Comparison of ENCODE assay signal across 35 cellular contexts in the genomic region with DNA sequence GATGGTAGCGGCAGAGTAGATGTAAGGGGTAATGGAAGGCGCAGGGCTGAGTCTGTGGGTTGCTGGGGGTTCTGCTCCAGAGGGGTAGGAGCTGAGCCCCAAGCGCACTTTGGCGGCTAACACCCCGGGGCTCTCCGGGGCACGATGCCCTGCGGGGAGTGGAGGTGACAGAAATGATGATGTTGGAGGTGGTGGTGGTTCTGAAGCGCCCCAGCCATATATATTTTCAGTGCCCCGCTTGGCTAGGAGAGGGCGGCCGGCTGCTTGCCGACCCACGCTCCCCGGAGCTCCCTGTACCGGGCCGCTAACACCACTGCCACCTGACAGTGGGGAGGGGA. TPM values are rescaled to one million over a fixed set of nuclear protein-coding genes. Genes with fewer than 3 reads are reported as not detected.
A peak's percentile ranks its signal among the peaks of the same experiment; 100 is the strongest.
DNase-seq lines count a peak whose midpoint lies in the region; TF ChIP-seq lines count a peak whose summit lies in the region.
"Had no signal": no experiment of that assay in that cellular context is flagged by ENCODE, and none has a peak within 500 bp of the region (broad histone marks: within the 10 kb centered on the region; RNA-seq: fewer than 3 reads in every experiment).

No MANE protein-coding gene starts in this region.

- WGBS in mesodermal cell (ENCODE audit: insufficient coverage in 2 of 2), 2 experiments: 3 to 4% methylated on average over 7 of the region's 17 CpGs

- no peaks in the 10 kb centered on the region for H3K9me3 Mint-ChIP-seq in Caco-2 (ENCODE audit: unreplicated experiment)
- H3K9me3 Mint-ChIP-seq: mesothelial cell of epicardium had no signal

- H3K4me1 Mint-ChIP-seq in Caco-2 (ENCODE audit: low read depth, unreplicated experiment): no peaks in the 10 kb centered on the region

- no peaks in the 10 kb centered on the region for H3K27me3 Mint-ChIP-seq in Caco-2 (ENCODE audit: insufficient read depth, unreplicated experiment)

- TF ChIP-seq CTCF in dorsolateral prefrontal cortex (IDR thresholded peaks at IDR 0.05 in 54 of 56, conservative IDR thresholded peaks at IDR 0.05 in 2 of 56; ENCODE audit: low read depth in 1 of 56, partially characterized antibody in 56 of 56) (no peak), Caco-2 (IDR thresholded peaks at IDR 0.05; ENCODE audit: insufficient read depth in 1 of 2, low read depth in 1 of 2, low read length in 1 of 2, severe bottlenecking in 1 of 2, unreplicated experiment in 1 of 2) (no peak)

- no peak overlapping the region for H3K4me3 Mint-ChIP-seq in Caco-2 (ENCODE audit: unreplicated experiment)
- H3K4me3 Mint-ChIP-seq: activated CD8-positive, alpha-beta T cell treated with anti-CD3 and anti-CD28 coated beads for 36 hours; activated naive CD8-positive, alpha-beta T cell treated with anti-CD3 and anti-CD28 coated beads, Interleukin-2, amount 10 ng/mL, durations not matched to agents 7 days and 5 days; mesothelial cell of epicardium; stimulated activated memory B cell treated with anti-CD40 and anti-IgM and Interleukin-4, amounts not matched to agents 10 μg/mL and 1 μg/mL and 100 μg/mL, for 72 hours had no signal

- H3K27ac ChIP-seq in angular gyrus (ENCODE audit: low read depth, low read length) (peak overlapping the region; percentile 37), dorsolateral prefrontal cortex (peak overlapping the region in 53 of 59 donors; percentile 37 to 99 (median 96)), mesodermal cell (ENCODE audit: low read depth, low read length, severe bottlenecking) (peak overlapping the region; percentile 62), temporal lobe (ENCODE audit: low read depth, low read length) (peak overlapping the region; percentile 50)
- H3K27ac ChIP-seq: BLaER1 treated with 17β-estradiol and CSF1 and Interleukin-3, amounts not matched to agents 10 nM and 100 nM; heart right ventricle; parathyroid adenoma; right lobe of liver; SJSA1; suprapubic skin; vagina had no signal

- no TSS peak for BruUV-seq in Caco-2 (replicated peaks; lab: Mats Ljungman, UMichigan)

- H3K9me3 ChIP-seq in mesodermal cell (ENCODE audit: control insufficient read depth, low read length) (no peaks in the 10 kb centered on the region), Caco-2 (no peaks in the 10 kb centered on the region)
- H3K9me3 ChIP-seq: heart right ventricle, right lobe of liver, SJSA1, suprapubic skin, vagina had no signal

- H3K4me1 ChIP-seq in mesodermal cell (ENCODE audit: control insufficient read depth, insufficient read depth, low read length, poor library complexity, severe bottlenecking) (peaks cover 13% of the 10 kb centered on the region), Caco-2 (no peaks in the 10 kb centered on the region)
- H3K4me1 ChIP-seq: BLaER1 treated with 17β-estradiol and CSF1 and Interleukin-3, amounts not matched to agents 10 nM and 100 nM; parathyroid adenoma had no signal

- H3K36me3 ChIP-seq in mesodermal cell (ENCODE audit: control insufficient read depth, insufficient read depth, low read length) (no peaks in the 10 kb centered on the region), Caco-2 (ENCODE audit: control insufficient read depth, insufficient read depth, low read length) (no peaks in the 10 kb centered on the region)
- H3K36me3 ChIP-seq: BLaER1 treated with 17β-estradiol and CSF1 and Interleukin-3, amounts not matched to agents 10 nM and 100 nM; heart right ventricle; right lobe of liver; SJSA1; suprapubic skin; vagina had no signal

- CTCF ChIA-PET in Caco-2 (lab: Charles Lee): no interaction called here

- no peak overlapping the region for H3K27ac Mint-ChIP-seq in Caco-2 (ENCODE audit: unreplicated experiment)
- H3K27ac Mint-ChIP-seq: activated CD8-positive, alpha-beta T cell treated with anti-CD3 and anti-CD28 coated beads for 36 hours; activated naive CD8-positive, alpha-beta T cell treated with anti-CD3 and anti-CD28 coated beads, Interleukin-2, amount 10 ng/mL, durations not matched to agents 7 days and 5 days; mesothelial cell of epicardium; stimulated activated memory B cell treated with anti-CD40 and anti-IgM and Interleukin-4, amounts not matched to agents 10 μg/mL and 1 μg/mL and 100 μg/mL, for 72 hours had no signal

- intact Hi-C loops in dorsolateral prefrontal cortex (cut with DNase I) (loop anchor here (10.0 kb wide), 2 partner anchors 118 to 678 kb away; no protein-coding TSS in a partner anchor), Caco-2 (cut with micrococcal nuclease; ENCODE audit: unreplicated experiment) (no loop called here)

- H3K4me3 ChIP-seq in dorsolateral prefrontal cortex: peak overlapping the region in 46 of 59 donors; percentile 6 to 86 (median 71)
- H3K4me3 ChIP-seq in mesodermal cell (ENCODE audit: extremely low read depth, insufficient read depth, low read length, poor library complexity, severe bottlenecking): no peak overlapping the region
- no peak overlapping the region for H3K4me3 ChIP-seq in Caco-2 (ENCODE audit: low read depth, low read length)
- H3K4me3 ChIP-seq: BLaER1 treated with 17β-estradiol and CSF1 and Interleukin-3, amounts not matched to agents 10 nM and 100 nM; heart right ventricle; right lobe of liver; SJSA1; suprapubic skin had no signal

- DNase-seq in dorsolateral prefrontal cortex: no peak
- DNase-seq in NCI-H510A (lab: John Stamatoyannopoulos, UW): no peak
- no peak for DNase-seq in islet precursor cell
- DNase-seq in Caco-2: no peak
- DNase-seq in nucleus accumbens (lab: John Stamatoyannopoulos, UW): no peak
- DNase-seq: activated CD4-positive, CD25-positive, alpha-beta regulatory T cell treated with anti-CD3 and anti-CD28 coated beads, Interleukin-2, amount 50 U/mL, for 72 hours; activated CD8-positive, alpha-beta T cell treated with anti-CD3 and anti-CD28 coated beads for 36 hours; activated effector memory CD4-positive, alpha-beta T cell treated with anti-CD3 and anti-CD28 coated beads, Interleukin-2, amount 50 U/mL, for 16 hours; activated naive CD8-positive, alpha-beta T cell treated with anti-CD3 and anti-CD28 coated beads, Interleukin-2, amount 10 ng/mL, durations not matched to agents 7 days and 5 days; activated T-cell treated with anti-CD3 and anti-CD28 coated beads for 4 hours; COR-L47; DMS79 treated with DMSO at 0.1 percent for 48 hours; effector memory CD4-positive, alpha-beta T cell; heart right ventricle; left ventricle myocardium superior; naive thymus-derived CD4-positive, alpha-beta T cell; NCI-H1436; NCI-H345; NCI-H774; right lobe of liver; RPMI8226; stimulated activated CD4-positive, alpha-beta T cell treated with anti-CD3 and anti-CD28 coated beads, Interleukin-12 subunit alpha, Interleukin-12 subunit beta, amount 100 ng/mL, for 4 hours; stimulated activated CD4-positive, alpha-beta T cell treated with anti-CD3 and anti-CD28 coated beads, Interleukin-4, amount 100 ng/mL, for 24 hours had no signal

- POLR2A ChIA-PET in Caco-2 (lab: Charles Lee): no interaction called here

- H3K27me3 ChIP-seq in dorsolateral prefrontal cortex: peaks cover 0 to 98% (median 49%) of the 10 kb centered on the region in 45 donors
- no peaks in the 10 kb centered on the region for H3K27me3 ChIP-seq in Caco-2 (replicated peaks; ENCODE audit: control insufficient read depth, insufficient read depth, low read length)
- H3K27me3 ChIP-seq: right lobe of liver, SJSA1 had no signal

- no peaks in the 10 kb centered on the region for H3K36me3 Mint-ChIP-seq in Caco-2 (ENCODE audit: insufficient read depth, unreplicated experiment)
- H3K36me3 Mint-ChIP-seq: mesothelial cell of epicardium; naive thymus-derived CD4-positive, alpha-beta T cell; stimulated activated memory B cell treated with anti-CD40 and anti-IgM and Interleukin-4, amounts not matched to agents 10 μg/mL and 1 μg/mL and 100 μg/mL, for 72 hours had no signal

RNA-seq across cellular contexts. Expression of gene ZIC4, which starts 9.7 kb away (rescaled TPM):
- 10 to 100 TPM in 8 of 120 experiments, 1 to 10 TPM in 112; 1.5 to 13.5 (median 4.8) TPM for total RNA-seq in dorsolateral prefrontal cortex
- 2.7 TPM for polyA plus RNA-seq in mesodermal cell (2013, experiment 1 of 2)
- 2.1 TPM for polyA plus RNA-seq in mesodermal cell (2013, experiment 2 of 2)
- 1.5 TPM for total RNA-seq in temporal lobe
- total RNA-seq in Caco-2 (2022): not detected in 2 replicates
- total RNA-seq: activated CD8-positive, alpha-beta T cell treated with anti-CD3 and anti-CD28 coated beads for 36 hours; activated naive CD8-positive, alpha-beta T cell treated with anti-CD3 and anti-CD28 coated beads, Interleukin-2, amount 10 ng/mL, durations not matched to agents 7 days and 5 days; fibroblast of villous mesenchyme; heart right ventricle; left ventricle myocardium superior; mesothelial cell of epicardium; naive thymus-derived CD4-positive, alpha-beta T cell; suprapubic skin; vagina had no signal
- polyA plus RNA-seq: esophagus; heart right ventricle; naive thymus-derived CD4-positive, alpha-beta T cell had no signal

RNA-seq across cellular contexts. Expression of gene ZIC1, which starts 12.5 kb away (rescaled TPM):
- total RNA-seq in dorsolateral prefrontal cortex (100 to 1,000 TPM in 1 of 120 experiments, 10 to 100 TPM in 119; 17.4 to 211 (median 34.4) TPM), temporal lobe (12.3 TPM), Caco-2 (2022) (not detected in 2 replicates)
- polyA plus RNA-seq in mesodermal cell (2013, experiment 1 of 2): 16.1 TPM
- polyA plus RNA-seq in mesodermal cell (2013, experiment 2 of 2): 15.2 TPM
- total RNA-seq: activated CD8-positive, alpha-beta T cell treated with anti-CD3 and anti-CD28 coated beads for 36 hours; activated naive CD8-positive, alpha-beta T cell treated with anti-CD3 and anti-CD28 coated beads, Interleukin-2, amount 10 ng/mL, durations not matched to agents 7 days and 5 days; fibroblast of villous mesenchyme; heart right ventricle; left ventricle myocardium superior; naive thymus-derived CD4-positive, alpha-beta T cell; vagina had no signal
- polyA plus RNA-seq: esophagus; heart right ventricle; naive thymus-derived CD4-positive, alpha-beta T cell had no signal

Comparison
In these comparisons a context has a peak if more than half of its experiments do, and no peak if none do; other contexts are left out.
1. H3K27ac ChIP-seq: peak in every context shown above with its lines; median percentile 96 in dorsolateral prefrontal cortex; 62 in mesodermal cell; 50 in temporal lobe; 37 in angular gyrus.
2. H3K4me3 ChIP-seq: peak in dorsolateral prefrontal cortex (46 of 59); none in mesodermal cell (single experiment) and Caco-2 (single experiment).
3. RNA of gene ZIC1, which starts 12.5 kb away (total RNA-seq): 17.4 to 211 TPM in dorsolateral prefrontal cortex and 12.3 TPM in temporal lobe (single experiment); not detected in Caco-2; every median in the first group is over 10 times any median in the second.